Comparison of ENCODE assay signal across 14 cellular contexts in the genomic region with DNA sequence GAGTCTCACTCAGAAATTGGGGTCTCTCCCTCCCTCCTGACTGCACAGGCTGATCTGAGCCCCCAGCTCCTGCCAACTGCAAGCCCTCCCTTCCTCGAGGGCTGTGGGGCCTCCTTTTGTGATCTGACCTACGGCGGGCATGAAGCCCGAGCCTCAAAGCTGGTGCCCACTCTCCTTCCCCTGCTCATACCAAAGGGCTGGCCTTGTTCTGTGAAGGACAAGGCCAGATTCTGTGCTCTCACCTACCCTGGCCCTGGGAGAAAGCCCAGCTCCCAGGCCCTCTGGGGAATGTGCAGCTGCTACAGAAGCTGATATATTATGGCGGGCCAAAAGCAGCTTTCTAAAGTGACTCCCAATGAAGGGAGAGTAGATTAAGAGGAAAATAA. TPM values are rescaled to one million over a fixed set of nuclear protein-coding genes. Genes with fewer than 3 reads are reported as not detected.
DNase-seq lines count a peak whose midpoint lies in the region; ATAC-seq and TF ChIP-seq lines count a peak whose summit lies in the region.
"Had no signal": no experiment of that assay in that cellular context is flagged by ENCODE, and none has a peak within 500 bp of the region (broad histone marks: within the 10 kb centered on the region; RNA-seq: fewer than 3 reads in every experiment).

No MANE protein-coding gene starts in this region.

- POLR2A ChIA-PET in activated CD4-positive, alpha-beta T cell treated with anti-CD3 and anti-CD28 coated beads for 36 hours (lab: Charles Lee): interaction anchor here (0.9 to 1.9 kb wide), 4 partner anchors 8 to 71 kb away, joined by 3 to 11 read pairs (median 5); partner anchors contain the start of gene ECH1

- intact Hi-C loops in activated CD4-positive, alpha-beta T cell treated with anti-CD3 and anti-CD28 coated beads for 36 hours (cut with DNase I, micrococcal nuclease): loop anchor here in 1 of 2 experiments (5.0 kb wide), 1 partner anchor 108 kb away; no protein-coding TSS in a partner anchor

- peak overlapping the region; percentile 98 for H3K27ac Mint-ChIP-seq in activated CD4-positive, alpha-beta T cell treated with anti-CD3 and anti-CD28 coated beads for 36 hours

- peaks cover 94% of the 10 kb centered on the region for H3K36me3 ChIP-seq in RWPE2 (ENCODE audit: low read depth)
- H3K36me3 ChIP-seq in skeletal muscle tissue (ENCODE audit: control insufficient read depth in 3 of 3, insufficient read depth in 3 of 3, low read length in 3 of 3): peaks cover 85 to 86% (median 86%) of the 10 kb centered on the region in 3 donors

- H3K4me3 ChIP-seq in RWPE2 (ENCODE audit: severe bottlenecking) (no peak overlapping the region), skeletal muscle tissue (ENCODE audit: low read length in 3 of 3) (no peak overlapping the region)

- H3K4me3 Mint-ChIP-seq in activated CD4-positive, alpha-beta T cell treated with anti-CD3 and anti-CD28 coated beads for 36 hours: no peak overlapping the region

- peaks cover 97% of the 10 kb centered on the region for H3K36me3 Mint-ChIP-seq in activated CD4-positive, alpha-beta T cell treated with anti-CD3 and anti-CD28 coated beads for 36 hours (ENCODE audit: low read depth)

- CTCF ChIA-PET in activated CD4-positive, alpha-beta T cell treated with anti-CD3 and anti-CD28 coated beads for 36 hours (lab: Charles Lee): interaction anchor here (0.6 to 0.7 kb wide), 2 partner anchors 71 to 932 kb away, joined by 3 read pairs; no protein-coding TSS in a partner anchor

- H3K27me3 ChIP-seq in RWPE2 (ENCODE audit: insufficient read depth, poor library complexity, severe bottlenecking) (no peaks in the 10 kb centered on the region), skeletal muscle tissue (ENCODE audit: control insufficient read depth in 3 of 3, insufficient read depth in 3 of 3, low read length in 3 of 3) (no peaks in the 10 kb centered on the region)

- no peaks in the 10 kb centered on the region for H3K27me3 Mint-ChIP-seq in activated CD4-positive, alpha-beta T cell treated with anti-CD3 and anti-CD28 coated beads for 36 hours

- peak overlapping the region; percentile 82 for H3K27ac ChIP-seq in RWPE2 (ENCODE audit: poor library complexity, severe bottlenecking)
- peak overlapping the region; percentile 91 for H3K27ac ChIP-seq in epithelial cell of prostate
- H3K27ac ChIP-seq in skeletal muscle tissue (ENCODE audit: low read depth, low read length): peak overlapping the region; percentile 92

- H3K4me1 ChIP-seq in RWPE2 (ENCODE audit: insufficient read depth, poor library complexity, severe bottlenecking): peaks cover 45% of the 10 kb centered on the region
- peaks cover 68 to 92% (median 85%) of the 10 kb centered on the region in 3 donors for H3K4me1 ChIP-seq in skeletal muscle tissue (ENCODE audit: control insufficient read depth in 3 of 3, insufficient read depth in 3 of 3, low read length in 3 of 3)

- ATAC-seq in activated CD4-positive, alpha-beta T cell treated with anti-CD3 and anti-CD28 coated beads for 36 hours: no peak
- ATAC-seq in RWPE2 (ENCODE audit: low read depth): no peak

- H3K9me3 Mint-ChIP-seq in activated CD4-positive, alpha-beta T cell treated with anti-CD3 and anti-CD28 coated beads for 36 hours (ENCODE audit: low read depth): no peaks in the 10 kb centered on the region

- peaks cover 76% of the 10 kb centered on the region for H3K4me1 Mint-ChIP-seq in activated CD4-positive, alpha-beta T cell treated with anti-CD3 and anti-CD28 coated beads for 36 hours

- H3K9ac ChIP-seq in skeletal muscle tissue (ENCODE audit: low read depth in 1 of 3, low read length in 3 of 3): peak overlapping the region; percentile 47 to 80 (median 62)

- no peak for DNase-seq in activated CD4-positive, alpha-beta T cell treated with anti-CD3 and anti-CD28 coated beads for 36 hours
- DNase-seq in activated CD4-positive, alpha-beta T cell treated with anti-CD3 and anti-CD28 coated beads, Interleukin-2, amount 50 U/mL, for 1 hour: no peak
- DNase-seq in RWPE2 (ENCODE audit: low spot score) (no peak), epithelial cell of prostate (ENCODE audit: low read depth, low spot score) (no peak), AML-193 (lab: John Stamatoyannopoulos, UW) (no peak), NCI-H526 (lab: John Stamatoyannopoulos, UW) (no peak), DMS 273 treated with DMSO at 0.1 percent for 48 hours (lab: John Stamatoyannopoulos, UW) (no peak)
- DNase-seq: ACHN, activated gamma-delta T cell, NCI-H2171 treated with DMSO at 0.1 percent for 48 hours, occipital lobe had no signal

- TF ChIP-seq CTCF in RWPE2 (IDR thresholded peaks at IDR 0.05; ENCODE audit: poor library complexity, severe bottlenecking): no peak

- no peaks in the 10 kb centered on the region for H3K9me3 ChIP-seq in RWPE2 (ENCODE audit: severe bottlenecking)
- no peaks in the 10 kb centered on the region for H3K9me3 ChIP-seq in skeletal muscle tissue (ENCODE audit: control insufficient read depth in 3 of 3, low read length in 3 of 3)

RNA-seq across cellular contexts. Expression of gene ECH1, which starts 9.0 kb away (rescaled TPM):
- total RNA-seq in activated CD4-positive, alpha-beta T cell treated with anti-CD3 and anti-CD28 coated beads for 36 hours: 100 to 1,000 TPM; 114 to 154 TPM
- total RNA-seq in skeletal muscle tissue: 36.5 TPM

RNA-seq across cellular contexts. Expression of gene HNRNPL, which starts 9.2 kb away (rescaled TPM):
- total RNA-seq in activated CD4-positive, alpha-beta T cell treated with anti-CD3 and anti-CD28 coated beads for 36 hours: 100 to 1,000 TPM; 714 to 722 TPM
- 195 TPM for total RNA-seq in skeletal muscle tissue

RNA-seq across cellular contexts. Expression of gene LGALS4, which starts 27.8 kb away (rescaled TPM):
- 1 to 10 TPM in 1 of 2 experiments, under 1 TPM in 1; 0.59 to 1.1 TPM for total RNA-seq in activated CD4-positive, alpha-beta T cell treated with anti-CD3 and anti-CD28 coated beads for 36 hours
- total RNA-seq in skeletal muscle tissue: not detected
- total RNA-seq: M059J had no signal

RNA-seq across cellular contexts. Expression of gene RINL, which starts 37.5 kb away (rescaled TPM):
- total RNA-seq in activated CD4-positive, alpha-beta T cell treated with anti-CD3 and anti-CD28 coated beads for 36 hours: 10 to 100 TPM; 85.8 to 90.3 TPM
- total RNA-seq in skeletal muscle tissue: 3.7 TPM

RNA-seq across cellular contexts. Expression of gene LGALS7B, which starts 51.6 kb away (rescaled TPM):
- not detected for total RNA-seq in activated CD4-positive, alpha-beta T cell treated with anti-CD3 and anti-CD28 coated beads for 36 hours
- not detected for total RNA-seq in skeletal muscle tissue
- total RNA-seq: frontal cortex, M059J, occipital lobe had no signal
